Comparison of ENCODE assay signal across 1 cellular context in the genomic region with DNA sequence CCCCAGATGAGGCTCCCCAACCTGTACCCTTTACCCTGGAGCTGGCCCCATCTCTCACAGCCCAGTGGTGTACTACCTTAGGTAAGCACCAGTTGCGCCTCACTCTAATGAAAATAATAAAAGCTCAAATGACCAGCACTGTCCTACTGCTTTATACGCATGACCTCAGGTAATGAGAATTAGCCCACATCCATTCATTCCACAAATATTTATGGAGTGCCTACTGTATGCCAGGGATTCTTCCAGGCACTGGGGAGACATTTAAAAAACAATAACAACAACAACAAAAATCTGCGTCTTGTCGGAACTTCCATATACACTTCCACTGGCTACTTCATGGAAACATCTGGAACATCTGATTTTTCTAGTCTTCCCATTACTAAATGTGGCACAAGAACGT.
TF ChIP-seq lines count a peak whose summit lies in the region.

No MANE protein-coding gene starts in this region.

TF ChIP-seq in GM23338, 12 proteins besides CTCF, POLR2A, EP300 and RAD21 (continued from another document):
- TF ChIP-seq NANOG (IDR thresholded peaks at IDR 0.05; ENCODE audit: borderline replicate concordance) (no peak), EZH2 (IDR thresholded peaks at IDR 0.05; ENCODE audit: low read depth, unreplicated experiment) (no peak)
